8 cellular contexts compared by ENCODE assay signal in the genomic region with DNA sequence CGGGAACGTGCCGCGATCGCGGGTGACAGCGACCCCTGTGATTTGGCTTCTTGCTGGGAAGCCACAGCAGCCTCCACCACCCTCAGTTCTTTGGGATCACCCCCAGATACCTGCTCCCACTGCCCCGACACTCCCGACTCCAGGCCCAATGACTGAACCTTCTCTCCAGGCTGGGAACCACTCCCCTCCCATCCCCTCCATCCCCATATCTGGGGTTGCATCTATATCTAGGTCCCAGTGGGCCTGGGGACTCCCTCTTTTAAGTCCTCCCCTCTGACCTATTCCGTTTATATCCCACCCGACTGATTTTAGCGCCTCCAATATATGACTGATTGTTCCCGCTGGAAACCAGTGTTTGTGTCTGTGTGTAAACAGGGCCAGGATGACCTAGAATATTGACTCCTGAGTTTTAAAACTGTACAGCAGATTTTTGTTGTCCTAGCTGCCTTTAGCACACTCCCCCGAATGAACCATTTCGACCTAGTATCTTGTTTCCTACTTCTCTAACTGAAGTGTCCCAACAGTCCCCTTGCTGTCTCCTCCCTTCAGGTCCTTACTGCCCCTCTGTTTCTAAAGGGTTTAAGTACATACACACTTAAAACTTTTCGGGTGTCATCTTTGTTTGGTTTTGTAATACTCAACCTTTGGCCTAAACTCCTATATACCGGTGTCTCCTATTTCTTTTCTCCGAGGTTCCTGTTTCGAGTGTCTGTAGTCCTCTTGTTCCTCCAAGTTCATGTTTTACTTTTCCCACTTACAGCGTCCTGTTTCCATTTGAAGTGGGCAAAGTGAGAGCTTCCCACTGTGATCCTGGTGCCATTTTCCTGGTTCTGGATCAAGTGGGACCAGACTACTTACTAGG. TPM values are rescaled to one million over a fixed set of nuclear protein-coding genes. Genes with fewer than 3 reads are reported as not detected.
DNase-seq lines count a peak whose midpoint lies in the region; ATAC-seq, FAIRE-seq and TF ChIP-seq lines count a peak whose summit lies in the region.

No MANE protein-coding gene starts in this region.

- H3K4me1 ChIP-seq in kidney (ENCODE audit: control insufficient read depth in 1 of 2, insufficient read depth in 1 of 2, low read depth in 1 of 2, low read length in 2 of 2) (peaks cover 3 to 12% of the 10 kb centered on the region in 2 donors), suprapubic skin (peaks cover 38% of the 10 kb centered on the region)

- POLR2A ChIA-PET in AG04450 (lab: Yijun Ruan, JAX) = interaction anchor here (1.0 to 2.4 kb wide), 10 partner anchors 20 to 252 kb away, joined by 3 to 16 read pairs (median 4); a partner anchor contains a TSS

- DNase-seq in AG04450 (ENCODE audit: low read depth, low spot score) (no peak), HuH-7 (ENCODE audit: low spot score) (peak; percentile 10), kidney (no peak), suprapubic skin (ENCODE audit: low spot score in 2 of 2) (no peak), NCI-H446 treated with DMSO at 0.1 percent for 48 hours (lab: John Stamatoyannopoulos, UW) (no peak)

- H3K9me3 ChIP-seq in AG04450 (ENCODE audit: control insufficient read depth, insufficient read depth, low read length) = no peaks in the 10 kb centered on the region; the same call in 1 of the 2 replicates
- no peaks in the 10 kb centered on the region for H3K9me3 ChIP-seq in kidney (ENCODE audit: control insufficient read depth in 1 of 2, low read length in 2 of 2)
- H3K9me3 ChIP-seq in suprapubic skin = no peaks in the 10 kb centered on the region

- H3K9ac ChIP-seq in kidney (ENCODE audit: low read length in 2 of 2) = peak overlapping the region; percentile 97

- CTCF ChIA-PET in AG04450 (lab: Charles Lee) = interaction anchor here (0.5 to 5.0 kb wide), 15 partner anchors 13 to 358 kb away, joined by 3 to 64 read pairs (median 4); no protein-coding TSS in a partner anchor

- TF ChIP-seq CTCF in AG04450 (IDR thresholded peaks at IDR 0.05; ENCODE audit: low read depth, low read length) (peak; percentile 14; the same call in 1 of the 2 replicates), kidney (IDR thresholded peaks at IDR 0.05; ENCODE audit: borderline replicate concordance, extremely low read depth, insufficient read depth) (no peak), suprapubic skin (IDR thresholded peaks at IDR 0.05) (no peak)

- H3K36me3 ChIP-seq in kidney (ENCODE audit: control insufficient read depth in 1 of 2, insufficient read depth in 2 of 2, low read length in 2 of 2) (peaks cover 20 to 22% of the 10 kb centered on the region in 2 donors), suprapubic skin (peaks cover 26% of the 10 kb centered on the region)

- peak overlapping the region; percentile 76 for H3K27ac ChIP-seq in AG04450 (ENCODE audit: low read depth, low read length)
- H3K27ac ChIP-seq in angular gyrus (ENCODE audit: low read depth, low read length) = peak overlapping the region; percentile 89
- H3K27ac ChIP-seq in kidney (ENCODE audit: low read depth in 2 of 2, low read length in 2 of 2) = peak overlapping the region; percentile 71 to 83
- peak overlapping the region; percentile 96 for H3K27ac ChIP-seq in suprapubic skin

- TF ChIP-seq POLR2A in suprapubic skin (IDR thresholded peaks at IDR 0.05) = no peak

- H3K4me3 ChIP-seq in AG04450 (ENCODE audit: low read depth, low read length) (peak overlapping the region; percentile 99), kidney (ENCODE audit: low read length in 2 of 2) (peak overlapping the region; percentile 94), suprapubic skin (peak overlapping the region; percentile 98)

- ATAC-seq in GM21528 (IDR thresholded peaks at IDR 0.05; ENCODE audit: low FRiP score, unreplicated experiment) = no peak
- no peak for ATAC-seq in HG02610 (IDR thresholded peaks at IDR 0.05; ENCODE audit: unreplicated experiment)

- H3K27me3 ChIP-seq in AG04450 (ENCODE audit: control insufficient read depth, insufficient read depth, low read length) (no peaks in the 10 kb centered on the region), suprapubic skin (no peaks in the 10 kb centered on the region)

- FAIRE-seq in kidney (lab: Jason Lieb, UNC) = no peak

- intact Hi-C loops in kidney (cut with DNase I) = no loop called here

- 5% methylated on average over 15 of the region's 20 CpGs for WGBS in suprapubic skin

- TF ChIP-seq EP300 in suprapubic skin (IDR thresholded peaks at IDR 0.05) = no peak

RNA-seq across cellular contexts. Expression of a gene that starts 0.8 kb away (rescaled TPM):
- polyA plus RNA-seq in AG04450 (2011; rRNA removed) (62.6 and 81.6 TPM in 2 replicates), kidney (ENCODE audit: insufficient read depth, low read depth, low replicate concordance) (63.6 TPM)
- 71.4 and 98.7 TPM in 2 replicates for polyA minus RNA-seq in AG04450 (2011; rRNA and poly(A)+ RNA removed)
- total RNA-seq in kidney (66.4 TPM), suprapubic skin (100 to 1,000 TPM in 2 of 4 donors, 10 to 100 TPM in 2; 82.8 to 118 (median 104) TPM)

RNA-seq across cellular contexts. Expression of a gene that starts 18.6 kb away (rescaled TPM):
- not detected in 2 replicates for polyA plus RNA-seq in AG04450 (2011; rRNA removed)
- polyA minus RNA-seq in AG04450 (2011; rRNA and poly(A)+ RNA removed) = not detected in 2 replicates
- 0.47 TPM for total RNA-seq in kidney
- 0.80 TPM for polyA plus RNA-seq in kidney (ENCODE audit: insufficient read depth, low read depth, low replicate concordance)
- total RNA-seq in suprapubic skin = 100 to 1,000 TPM in 2 of 4 donors, 10 to 100 TPM in 2; 26.7 to 156 (median 105) TPM

RNA-seq across cellular contexts. Expression of a gene that starts 33.8 kb away (rescaled TPM):
- polyA plus RNA-seq in AG04450 (2011; rRNA removed) (0.05 TPM in 1 of 2 replicates, not detected in the other), kidney (ENCODE audit: insufficient read depth, low read depth, low replicate concordance) (not detected)
- polyA minus RNA-seq in AG04450 (2011; rRNA and poly(A)+ RNA removed) = not detected in 2 replicates
- total RNA-seq in kidney (not detected), suprapubic skin (1 to 10 TPM in 1 of 4 donors, not detected in 3; 5.0 TPM)

RNA-seq across cellular contexts. Expression of a gene that starts 53.9 kb away (rescaled TPM):
- polyA plus RNA-seq in AG04450 (2011; rRNA removed) (not detected in 2 replicates), kidney (ENCODE audit: insufficient read depth, low read depth, low replicate concordance) (not detected)
- not detected in 2 replicates for polyA minus RNA-seq in AG04450 (2011; rRNA and poly(A)+ RNA removed)
- total RNA-seq in kidney (not detected), suprapubic skin (1 to 10 TPM in 2 of 4 donors, not detected in 2; 1.1 to 2.3 TPM)

RNA-seq across cellular contexts. Expression of a gene that starts 54.0 kb away (rescaled TPM):
- polyA plus RNA-seq in AG04450 (2011; rRNA removed) (45.6 and 76.0 TPM in 2 replicates), kidney (ENCODE audit: insufficient read depth, low read depth, low replicate concordance) (85.9 TPM)
- polyA minus RNA-seq in AG04450 (2011; rRNA and poly(A)+ RNA removed) = 70.8 and 138 TPM in 2 replicates
- total RNA-seq in kidney (48.8 TPM), suprapubic skin (10 to 100 TPM; 57.7 to 91.3 (median 77.9) TPM)

Comparison
In these comparisons a context has a peak if more than half of its experiments do, and no peak if none do; other contexts are left out.
1. RNA of a gene that starts 18.6 kb away (total RNA-seq): 26.7 to 156 TPM in suprapubic skin; 0.47 TPM in kidney (single experiment); every median in the first group is over 10 times any median in the second.
2. Peak in every context shown above with its lines, with median percentiles within 50 percentile points of each other: H3K27ac ChIP-seq and H3K4me3 ChIP-seq.